1 cellular context compared by ENCODE assay signal in the genomic region with DNA sequence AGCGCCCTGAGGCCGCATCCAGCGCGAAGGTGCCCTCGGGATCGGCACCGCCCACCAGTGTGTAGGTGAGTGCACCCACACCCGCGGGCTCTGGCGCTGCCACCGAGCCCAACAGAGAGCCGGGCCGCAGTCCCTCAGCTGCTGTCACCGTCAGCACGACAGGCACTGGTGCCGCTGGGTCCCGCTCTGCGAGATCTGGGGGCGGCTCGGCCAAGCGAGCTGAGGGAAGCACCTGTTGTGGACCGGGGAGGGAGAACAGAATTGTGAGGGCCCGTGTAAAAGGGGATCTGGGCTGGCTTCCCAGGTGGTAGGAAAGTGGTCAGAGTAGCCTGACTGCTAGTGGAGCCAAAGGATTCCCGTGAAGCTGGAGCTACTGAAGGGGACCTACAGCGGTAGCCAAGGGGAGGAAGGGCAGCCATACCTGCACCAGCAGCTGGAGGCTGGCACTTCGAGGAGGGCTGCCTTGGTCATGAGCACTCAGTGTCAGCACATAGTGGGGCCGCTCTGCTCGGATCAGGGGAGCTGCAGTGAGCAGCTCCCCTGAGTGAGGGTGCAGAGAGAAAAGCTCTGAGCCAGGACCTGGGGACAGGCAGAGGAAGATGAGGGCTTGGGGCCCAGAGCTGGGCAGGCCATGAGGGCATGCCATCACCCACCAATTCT.
TF ChIP-seq lines count a peak whose summit lies in the region.

No MANE protein-coding gene starts in this region.

TF ChIP-seq in HepG2, 621 proteins besides CTCF, POLR2A, EP300 and RAD21:
- TF ChIP-seq ZNF205 (CRISPR knock-in tag; IDR thresholded peaks at IDR 0.05), result no peak
- no peak for TF ChIP-seq ZNF256 (CRISPR knock-in tag; conservative IDR thresholded peaks at IDR 0.05)
- TF ChIP-seq NR3C1 (CRISPR knock-in tag; IDR thresholded peaks at IDR 0.05), result no peak
- TF ChIP-seq, protein P1, sequence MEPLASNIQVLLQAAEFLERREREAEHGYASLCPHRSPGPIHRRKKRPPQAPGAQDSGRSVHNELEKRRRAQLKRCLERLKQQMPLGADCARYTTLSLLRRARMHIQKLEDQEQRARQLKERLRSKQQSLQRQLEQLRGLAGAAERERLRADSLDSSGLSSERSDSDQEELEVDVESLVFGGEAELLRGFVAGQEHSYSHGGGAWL (CRISPR knock-in tag; IDR thresholded peaks at IDR 0.05), result no peak
- no peak for TF ChIP-seq ZZZ3 (CRISPR knock-in tag; IDR thresholded peaks at IDR 0.05; ENCODE audit: borderline replicate concordance)
- TF ChIP-seq ZNF879 (CRISPR knock-in tag; IDR thresholded peaks at IDR 0.05), result no peak
- TF ChIP-seq NR2F1 (CRISPR knock-in tag; IDR thresholded peaks at IDR 0.05), result no peak
- no peak for TF ChIP-seq ZNF614 (CRISPR knock-in tag; IDR thresholded peaks at IDR 0.05; ENCODE audit: borderline replicate concordance)
- TF ChIP-seq, protein P2, sequence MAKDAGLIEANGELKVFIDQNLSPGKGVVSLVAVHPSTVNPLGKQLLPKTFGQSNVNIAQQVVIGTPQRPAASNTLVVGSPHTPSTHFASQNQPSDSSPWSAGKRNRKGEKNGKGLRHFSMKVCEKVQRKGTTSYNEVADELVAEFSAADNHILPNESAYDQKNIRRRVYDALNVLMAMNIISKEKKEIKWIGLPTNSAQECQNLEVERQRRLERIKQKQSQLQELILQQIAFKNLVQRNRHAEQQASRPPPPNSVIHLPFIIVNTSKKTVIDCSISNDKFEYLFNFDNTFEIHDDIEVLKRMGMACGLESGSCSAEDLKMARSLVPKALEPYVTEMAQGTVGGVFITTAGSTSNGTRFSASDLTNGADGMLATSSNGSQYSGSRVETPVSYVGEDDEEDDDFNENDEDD (CRISPR knock-in tag; IDR thresholded peaks at IDR 0.05; ENCODE audit: borderline replicate concordance), result no peak
- TF ChIP-seq TAF1 (CRISPR knock-in tag; IDR thresholded peaks at IDR 0.05), result no peak
- TF ChIP-seq, protein P3, sequence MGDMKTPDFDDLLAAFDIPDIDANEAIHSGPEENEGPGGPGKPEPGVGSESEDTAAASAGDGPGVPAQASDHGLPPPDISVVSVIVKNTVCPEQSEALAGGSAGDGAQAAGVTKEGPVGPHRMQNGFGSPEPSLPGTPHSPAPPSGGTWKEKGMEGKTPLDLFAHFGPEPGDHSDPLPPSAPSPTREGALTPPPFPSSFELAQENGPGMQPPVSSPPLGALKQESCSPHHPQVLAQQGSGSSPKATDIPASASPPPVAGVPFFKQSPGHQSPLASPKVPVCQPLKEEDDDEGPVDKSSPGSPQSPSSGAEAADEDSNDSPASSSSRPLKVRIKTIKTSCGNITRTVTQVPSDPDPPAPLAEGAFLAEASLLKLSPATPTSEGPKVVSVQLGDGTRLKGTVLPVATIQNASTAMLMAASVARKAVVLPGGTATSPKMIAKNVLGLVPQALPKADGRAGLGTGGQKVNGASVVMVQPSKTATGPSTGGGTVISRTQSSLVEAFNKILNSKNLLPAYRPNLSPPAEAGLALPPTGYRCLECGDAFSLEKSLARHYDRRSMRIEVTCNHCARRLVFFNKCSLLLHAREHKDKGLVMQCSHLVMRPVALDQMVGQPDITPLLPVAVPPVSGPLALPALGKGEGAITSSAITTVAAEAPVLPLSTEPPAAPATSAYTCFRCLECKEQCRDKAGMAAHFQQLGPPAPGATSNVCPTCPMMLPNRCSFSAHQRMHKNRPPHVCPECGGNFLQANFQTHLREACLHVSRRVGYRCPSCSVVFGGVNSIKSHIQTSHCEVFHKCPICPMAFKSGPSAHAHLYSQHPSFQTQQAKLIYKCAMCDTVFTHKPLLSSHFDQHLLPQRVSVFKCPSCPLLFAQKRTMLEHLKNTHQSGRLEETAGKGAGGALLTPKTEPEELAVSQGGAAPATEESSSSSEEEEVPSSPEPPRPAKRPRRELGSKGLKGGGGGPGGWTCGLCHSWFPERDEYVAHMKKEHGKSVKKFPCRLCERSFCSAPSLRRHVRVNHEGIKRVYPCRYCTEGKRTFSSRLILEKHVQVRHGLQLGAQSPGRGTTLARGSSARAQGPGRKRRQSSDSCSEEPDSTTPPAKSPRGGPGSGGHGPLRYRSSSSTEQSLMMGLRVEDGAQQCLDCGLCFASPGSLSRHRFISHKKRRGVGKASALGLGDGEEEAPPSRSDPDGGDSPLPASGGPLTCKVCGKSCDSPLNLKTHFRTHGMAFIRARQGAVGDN (CRISPR knock-in tag; IDR thresholded peaks at IDR 0.05), result peak; percentile 28; the same call in 1 of the 2 replicates
- TF ChIP-seq, protein P4, sequence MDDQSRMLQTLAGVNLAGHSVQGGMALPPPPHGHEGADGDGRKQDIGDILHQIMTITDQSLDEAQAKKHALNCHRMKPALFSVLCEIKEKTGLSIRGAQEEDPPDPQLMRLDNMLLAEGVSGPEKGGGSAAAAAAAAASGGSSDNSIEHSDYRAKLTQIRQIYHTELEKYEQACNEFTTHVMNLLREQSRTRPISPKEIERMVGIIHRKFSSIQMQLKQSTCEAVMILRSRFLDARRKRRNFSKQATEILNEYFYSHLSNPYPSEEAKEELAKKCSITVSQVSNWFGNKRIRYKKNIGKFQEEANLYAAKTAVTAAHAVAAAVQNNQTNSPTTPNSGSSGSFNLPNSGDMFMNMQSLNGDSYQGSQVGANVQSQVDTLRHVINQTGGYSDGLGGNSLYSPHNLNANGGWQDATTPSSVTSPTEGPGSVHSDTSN (CRISPR knock-in tag; IDR thresholded peaks at IDR 0.05; ENCODE audit: borderline replicate concordance), result no peak
- TF ChIP-seq ZNF335 (CRISPR knock-in tag; IDR thresholded peaks at IDR 0.05), result no peak
- TF ChIP-seq KLF9 (CRISPR knock-in tag; IDR thresholded peaks at IDR 0.05; ENCODE audit: low read depth), result no peak
- TF ChIP-seq, protein P5, sequence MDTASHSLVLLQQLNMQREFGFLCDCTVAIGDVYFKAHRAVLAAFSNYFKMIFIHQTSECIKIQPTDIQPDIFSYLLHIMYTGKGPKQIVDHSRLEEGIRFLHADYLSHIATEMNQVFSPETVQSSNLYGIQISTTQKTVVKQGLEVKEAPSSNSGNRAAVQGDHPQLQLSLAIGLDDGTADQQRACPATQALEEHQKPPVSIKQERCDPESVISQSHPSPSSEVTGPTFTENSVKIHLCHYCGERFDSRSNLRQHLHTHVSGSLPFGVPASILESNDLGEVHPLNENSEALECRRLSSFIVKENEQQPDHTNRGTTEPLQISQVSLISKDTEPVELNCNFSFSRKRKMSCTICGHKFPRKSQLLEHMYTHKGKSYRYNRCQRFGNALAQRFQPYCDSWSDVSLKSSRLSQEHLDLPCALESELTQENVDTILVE (CRISPR knock-in tag; IDR thresholded peaks at IDR 0.05), result no peak
- TF ChIP-seq, protein P6, sequence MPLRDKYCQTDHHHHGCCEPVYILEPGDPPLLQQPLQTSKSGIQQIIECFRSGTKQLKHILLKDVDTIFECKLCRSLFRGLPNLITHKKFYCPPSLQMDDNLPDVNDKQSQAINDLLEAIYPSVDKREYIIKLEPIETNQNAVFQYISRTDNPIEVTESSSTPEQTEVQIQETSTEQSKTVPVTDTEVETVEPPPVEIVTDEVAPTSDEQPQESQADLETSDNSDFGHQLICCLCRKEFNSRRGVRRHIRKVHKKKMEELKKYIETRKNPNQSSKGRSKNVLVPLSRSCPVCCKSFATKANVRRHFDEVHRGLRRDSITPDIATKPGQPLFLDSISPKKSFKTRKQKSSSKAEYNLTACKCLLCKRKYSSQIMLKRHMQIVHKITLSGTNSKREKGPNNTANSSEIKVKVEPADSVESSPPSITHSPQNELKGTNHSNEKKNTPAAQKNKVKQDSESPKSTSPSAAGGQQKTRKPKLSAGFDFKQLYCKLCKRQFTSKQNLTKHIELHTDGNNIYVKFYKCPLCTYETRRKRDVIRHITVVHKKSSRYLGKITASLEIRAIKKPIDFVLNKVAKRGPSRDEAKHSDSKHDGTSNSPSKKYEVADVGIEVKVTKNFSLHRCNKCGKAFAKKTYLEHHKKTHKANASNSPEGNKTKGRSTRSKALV (CRISPR knock-in tag; IDR thresholded peaks at IDR 0.05), result peak; percentile 64
- no peak for TF ChIP-seq SRSF1 (optimal IDR thresholded peaks at IDR 0.05; ENCODE audit: low read depth, low read length)
- TF ChIP-seq FLYWCH1 (CRISPR knock-in tag; IDR thresholded peaks at IDR 0.05), result no peak
- TF ChIP-seq AGO1 (IDR thresholded peaks at IDR 0.05; ENCODE audit: low read depth, low read length, poor library complexity, severe bottlenecking), result no peak
- TF ChIP-seq, protein P7, sequence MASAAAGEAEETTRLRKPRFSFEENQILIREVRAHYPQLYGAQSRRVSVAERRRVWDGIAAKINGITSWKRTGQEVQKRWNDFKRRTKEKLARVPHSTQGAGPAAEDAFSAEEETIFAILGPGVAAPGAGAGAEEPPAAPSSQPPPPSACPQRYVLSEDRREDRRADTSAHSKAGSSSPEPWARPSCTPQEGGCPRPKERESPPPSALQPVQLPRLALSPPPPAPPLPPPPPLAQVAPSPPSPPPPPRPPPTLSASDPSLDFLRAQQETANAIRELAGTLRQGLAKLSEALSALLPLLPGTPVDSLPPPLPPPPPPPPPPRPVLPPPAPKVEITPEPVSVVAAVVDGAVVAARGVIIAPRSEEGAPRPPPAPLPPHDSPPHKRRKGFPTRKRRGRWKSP (CRISPR knock-in tag; IDR thresholded peaks at IDR 0.05), result peak; percentile 14; the same call in 1 of the 2 replicates
- no peak for TF ChIP-seq SIX1 (CRISPR knock-in tag; IDR thresholded peaks at IDR 0.05; ENCODE audit: borderline replicate concordance)
